7 cellular contexts compared by ENCODE assay signal in genomic region chr1:234399515-234399914, GRCh38. TPM values are rescaled to one million over a fixed set of nuclear protein-coding genes. Genes with fewer than 3 reads are reported as not detected.
DNase-seq lines count a peak whose midpoint lies in the region; ATAC-seq and TF ChIP-seq lines count a peak whose summit lies in the region.
"Not testable (repeated sequence)": the region's sequence is repeated elsewhere in the genome, so short reads cannot be mapped to it uniquely, and the experiment has no call there.

No MANE protein-coding gene starts in this region.

- not testable (repeated sequence) for H3K36me3 ChIP-seq in CD4-positive, alpha-beta memory T cell (ENCODE audit: insufficient read depth, low read length); Karpas-422 (ENCODE audit: insufficient read depth, low read length)
- peaks cover 0 to 16% of the 10 kb centered on the region in 2 donors for H3K36me3 ChIP-seq in psoas muscle (ENCODE audit: insufficient read depth in 1 of 2, low read depth in 1 of 2)

- not testable (repeated sequence) for H3K9me3 ChIP-seq in CD4-positive, alpha-beta memory T cell (ENCODE audit: control insufficient read depth in 1 of 2, low read length in 2 of 2); Karpas-422 (ENCODE audit: low read length); psoas muscle

- H3K9me2 ChIP-seq in Karpas-422 (replicated peaks; ENCODE audit: insufficient read depth, low read length), result not testable (repeated sequence)

- not testable (repeated sequence) for H3K4me2 ChIP-seq in Karpas-422 (ENCODE audit: low read depth, low read length, poor library complexity, severe bottlenecking)

- H4K20me1 ChIP-seq in Karpas-422 (ENCODE audit: insufficient read depth, low read depth, low read length), result not testable (repeated sequence)

- H3K27ac ChIP-seq in CD4-positive, alpha-beta memory T cell (ENCODE audit: low read depth, low read length), result not testable (repeated sequence)
- H3K27ac ChIP-seq in Karpas-422 (ENCODE audit: low read length) (peak overlapping the region; percentile 85), psoas muscle (peak overlapping the region; percentile 75)

- H3K9ac ChIP-seq in Karpas-422 (ENCODE audit: low read length), result not testable (repeated sequence)

- not testable (repeated sequence) for H3K27me3 ChIP-seq in CD4-positive, alpha-beta memory T cell (ENCODE audit: insufficient read depth, low read length); Karpas-422 (ENCODE audit: low read length); psoas muscle (ENCODE audit: insufficient read depth in 3 of 3, low read length in 2 of 3)

- not testable (repeated sequence) for H3K27me3 Mint-ChIP-seq in CD4-positive, alpha-beta memory T cell; activated CD4-positive, alpha-beta T cell treated with anti-CD3 and anti-CD28 coated beads for 36 hours; activated T-cell treated with anti-CD3 and anti-CD28 coated beads, Interleukin-2, amount 50 U/mL, for 4 hours (ENCODE audit: low read depth); activated naive CD8-positive, alpha-beta T cell; immature natural killer cell (ENCODE audit: low read depth in 3 of 3)

- not testable (repeated sequence) for H2AFZ ChIP-seq in Karpas-422 (ENCODE audit: low read length)

- intact Hi-C loops in CD4-positive, alpha-beta memory T cell (cut with micrococcal nuclease); psoas muscle (cut with DNase I): not testable (repeated sequence)
- intact Hi-C loops in activated CD4-positive, alpha-beta T cell treated with anti-CD3 and anti-CD28 coated beads for 36 hours (cut with DNase I, micrococcal nuclease), result loop anchor here in 1 of 2 experiments (2.0 kb wide), 1 partner anchor 27 kb away; the partner anchor contains the start of gene COA6

- not testable (repeated sequence) for H3K9me3 Mint-ChIP-seq in CD4-positive, alpha-beta memory T cell; activated CD4-positive, alpha-beta T cell treated with anti-CD3 and anti-CD28 coated beads for 36 hours (ENCODE audit: low read depth); activated T-cell treated with anti-CD3 and anti-CD28 coated beads, Interleukin-2, amount 50 U/mL, for 4 hours; activated naive CD8-positive, alpha-beta T cell (ENCODE audit: low read depth); immature natural killer cell

- WGBS in psoas muscle, 3 donors, result 66 to 84% (median 84%) methylated on average over 6 of the region's 6 CpGs

- ATAC-seq in activated CD4-positive, alpha-beta T cell treated with anti-CD3 and anti-CD28 coated beads for 36 hours; activated T-cell treated with anti-CD3 and anti-CD28 coated beads, Interleukin-2, amount 50 U/mL, for 4 hours; psoas muscle: not testable (repeated sequence)

- peak overlapping the region; percentile 78 to 94 (median 85) for H3K27ac Mint-ChIP-seq in CD4-positive, alpha-beta memory T cell
- H3K27ac Mint-ChIP-seq in activated CD4-positive, alpha-beta T cell treated with anti-CD3 and anti-CD28 coated beads for 36 hours, result peak overlapping the region; percentile 87
- peak overlapping the region; percentile 85 for H3K27ac Mint-ChIP-seq in activated naive CD8-positive, alpha-beta T cell
- peak overlapping the region; percentile 84 to 95 (median 91) for H3K27ac Mint-ChIP-seq in immature natural killer cell

- H3K36me3 Mint-ChIP-seq in CD4-positive, alpha-beta memory T cell, result not testable (repeated sequence)
- H3K36me3 Mint-ChIP-seq in activated CD4-positive, alpha-beta T cell treated with anti-CD3 and anti-CD28 coated beads for 36 hours (ENCODE audit: low read depth), result peaks cover 22% of the 10 kb centered on the region
- H3K36me3 Mint-ChIP-seq in activated T-cell treated with anti-CD3 and anti-CD28 coated beads, Interleukin-2, amount 50 U/mL, for 4 hours (ENCODE audit: insufficient read depth), result peaks cover 27% of the 10 kb centered on the region
- peaks cover 24% of the 10 kb centered on the region for H3K36me3 Mint-ChIP-seq in activated naive CD8-positive, alpha-beta T cell
- peaks cover 6 to 23% (median 8%) of the 10 kb centered on the region in 3 donors for H3K36me3 Mint-ChIP-seq in immature natural killer cell

- not testable (repeated sequence) for H3K79me2 ChIP-seq in Karpas-422 (ENCODE audit: low read length)

- peak overlapping the region; percentile 68 to 94 (median 82) for H3K4me3 Mint-ChIP-seq in CD4-positive, alpha-beta memory T cell
- H3K4me3 Mint-ChIP-seq in activated CD4-positive, alpha-beta T cell treated with anti-CD3 and anti-CD28 coated beads for 36 hours; activated naive CD8-positive, alpha-beta T cell: not testable (repeated sequence)
- H3K4me3 Mint-ChIP-seq in activated T-cell treated with anti-CD3 and anti-CD28 coated beads, Interleukin-2, amount 50 U/mL, for 4 hours, result peak overlapping the region; percentile 73
- H3K4me3 Mint-ChIP-seq in immature natural killer cell, result peak overlapping the region; percentile 77 to 92 (median 82)

- TF ChIP-seq CTCF in psoas muscle (IDR thresholded peaks at IDR 0.05), result not testable (repeated sequence)

- H3K4me1 ChIP-seq in CD4-positive, alpha-beta memory T cell (ENCODE audit: insufficient read depth, low read length), result peaks cover 35% of the 10 kb centered on the region
- H3K4me1 ChIP-seq in Karpas-422 (ENCODE audit: low read length), result peaks cover 19% of the 10 kb centered on the region
- H3K4me1 ChIP-seq in psoas muscle, result peaks cover 15% of the 10 kb centered on the region

- CTCF ChIA-PET in CD4-positive, alpha-beta memory T cell (lab: Charles Lee; ENCODE audit: partially characterized antibody), result interaction anchor here (1.6 to 1.9 kb wide), 2 partner anchors 10 to 71 kb away, joined by 3 to 5 read pairs; no protein-coding TSS in a partner anchor
- CTCF ChIA-PET in activated CD4-positive, alpha-beta T cell treated with anti-CD3 and anti-CD28 coated beads for 36 hours (lab: Charles Lee), result interaction anchor here (1.1 kb wide), 1 partner anchor 9 kb away, joined by 6 read pairs; no protein-coding TSS in a partner anchor

- POLR2A ChIA-PET in CD4-positive, alpha-beta memory T cell (lab: Charles Lee; ENCODE audit: partially characterized antibody), result interaction anchor here (1.0 to 4.0 kb wide), 4 partner anchors 8 to 26 kb away, joined by 3 to 27 read pairs (median 8); partner anchors contain the start of gene COA6
- POLR2A ChIA-PET in activated CD4-positive, alpha-beta T cell treated with anti-CD3 and anti-CD28 coated beads for 36 hours (lab: Charles Lee), result not testable (repeated sequence)

- not testable (repeated sequence) for DNase-seq in CD4-positive, alpha-beta memory T cell; Karpas-422; activated CD4-positive, alpha-beta T cell treated with anti-CD3 and anti-CD28 coated beads for 36 hours; activated T-cell treated with anti-CD3 and anti-CD28 coated beads, Interleukin-2, amount 50 U/mL, for 4 hours; immature natural killer cell; psoas muscle

- H3K4me3 ChIP-seq in CD4-positive, alpha-beta memory T cell (ENCODE audit: low read length in 2 of 2), result peak overlapping the region in 1 of 2 donors; percentile 48
- not testable (repeated sequence) for H3K4me3 ChIP-seq in Karpas-422 (ENCODE audit: low read length); psoas muscle

- peaks cover 39 to 55% (median 49%) of the 10 kb centered on the region in 4 donors for H3K4me1 Mint-ChIP-seq in CD4-positive, alpha-beta memory T cell
- peaks cover 52% of the 10 kb centered on the region for H3K4me1 Mint-ChIP-seq in activated CD4-positive, alpha-beta T cell treated with anti-CD3 and anti-CD28 coated beads for 36 hours
- H3K4me1 Mint-ChIP-seq in activated T-cell treated with anti-CD3 and anti-CD28 coated beads, Interleukin-2, amount 50 U/mL, for 4 hours (ENCODE audit: low read depth), result peaks cover 60% of the 10 kb centered on the region
- peaks cover 42% of the 10 kb centered on the region for H3K4me1 Mint-ChIP-seq in activated naive CD8-positive, alpha-beta T cell (ENCODE audit: low read depth)
- peaks cover 45 to 52% of the 10 kb centered on the region in 2 donors for H3K4me1 Mint-ChIP-seq in immature natural killer cell

RNA-seq across cellular contexts. Expression of gene COA6, which starts 26.3 kb away (rescaled TPM):
- 10 to 100 TPM; 18.5 to 21.8 TPM for total RNA-seq in CD4-positive, alpha-beta memory T cell
- 10 to 100 TPM; 52.3 to 55.3 TPM for polyA plus RNA-seq in CD4-positive, alpha-beta memory T cell
- 48.9 and 55.0 TPM in 2 replicates for total RNA-seq in Karpas-422 (2014; rRNA removed; shearing (Covaris generic); ENCODE audit: low replicate concordance)
- 10 to 100 TPM; 56.5 to 69.5 TPM for total RNA-seq in activated CD4-positive, alpha-beta T cell treated with anti-CD3 and anti-CD28 coated beads for 36 hours
- total RNA-seq in activated T-cell treated with anti-CD3 and anti-CD28 coated beads, Interleukin-2, amount 50 U/mL, for 4 hours, result 10 to 100 TPM; 55.6 to 65.4 (median 62.8) TPM
- polyA plus RNA-seq in immature natural killer cell (10 to 100 TPM; 20.3 to 41.0 (median 34.8) TPM), psoas muscle (100 to 1,000 TPM; 185 to 268 (median 260) TPM)
- total RNA-seq in psoas muscle, result 10 to 100 TPM; 52.0 to 73.6 (median 60.1) TPM
